ENCODE assay signal across 19 cellular contexts in genomic region chr2:41716497-41716896, GRCh38.
DNase-seq lines count a peak whose midpoint lies in the region; ATAC-seq and TF ChIP-seq lines count a peak whose summit lies in the region.
"Had no signal": no experiment of that assay in that cellular context is flagged by ENCODE, and none has a peak within 500 bp of the region (broad histone marks: within the 10 kb centered on the region; RNA-seq: fewer than 3 reads in every experiment).

No MANE protein-coding gene starts in this region.

- no peaks in the 10 kb centered on the region for H3K27me3 Mint-ChIP-seq in naive thymus-derived CD8-positive, alpha-beta T cell

- H3K36me3 ChIP-seq in thymus (ENCODE audit: control insufficient read depth, insufficient read depth) = no peaks in the 10 kb centered on the region

- peak overlapping the region in 1 of 10 donors; percentile 43 for H3K27ac Mint-ChIP-seq in naive thymus-derived CD8-positive, alpha-beta T cell

- H3K9me3 Mint-ChIP-seq in naive thymus-derived CD8-positive, alpha-beta T cell = no peaks in the 10 kb centered on the region
- H3K9me3 Mint-ChIP-seq: activated naive CD4-positive, alpha-beta T cell treated with anti-CD3 and anti-CD28 coated beads, Interleukin-2, amount 50 U/mL, for 72 hours; immature natural killer cell; naive thymus-derived CD4-positive, alpha-beta T cell had no signal

- H3K4me3 ChIP-seq in thymus (ENCODE audit: low read length) = no peak overlapping the region
- H3K4me3 ChIP-seq: lung, psoas muscle had no signal

- H3K4me1 ChIP-seq in thymus (ENCODE audit: control insufficient read depth, insufficient read depth, low read length) = no peaks in the 10 kb centered on the region
- H3K4me1 ChIP-seq: psoas muscle had no signal

- DNase-seq in NCI-H345 (lab: John Stamatoyannopoulos, UW) (peak; percentile 60), NCI-H345 treated with DMSO at 0.1 percent for 48 hours (lab: John Stamatoyannopoulos, UW; ENCODE audit: unreplicated experiment) (no peak), NCI-H2029 treated with DMSO at 0.1 percent for 48 hours (lab: John Stamatoyannopoulos, UW) (peak; percentile 66), RWPE1 (ENCODE audit: low spot score) (no peak), substantia nigra (lab: John Stamatoyannopoulos, UW) (no peak)
- no peak for DNase-seq in naive thymus-derived CD8-positive, alpha-beta T cell
- DNase-seq in activated CD4-positive, alpha-beta T cell treated with anti-CD3 and anti-CD28 coated beads for 4 hours = no peak
- DNase-seq: dorsolateral prefrontal cortex; immature natural killer cell; naive thymus-derived CD4-positive, alpha-beta T cell; NCI-H1092 treated with DMSO at 0.1 percent for 48 hours; psoas muscle; SK-N-SH; stimulated activated naive CD4-positive, alpha-beta T cell had no signal

- H3K9me3 ChIP-seq in thymus (ENCODE audit: control insufficient read depth) = no peaks in the 10 kb centered on the region
- H3K9me3 ChIP-seq: psoas muscle, SK-N-SH had no signal

- no peak for TF ChIP-seq CTCF in RWPE1 (conservative IDR thresholded peaks at IDR 0.05; ENCODE audit: low read depth)

- peaks cover 2 to 8% (median 5%) of the 10 kb centered on the region in 4 donors for H3K4me1 Mint-ChIP-seq in naive thymus-derived CD8-positive, alpha-beta T cell

- ATAC-seq in naive thymus-derived CD8-positive, alpha-beta T cell = no peak
- ATAC-seq: esophagus mucosa; naive thymus-derived CD4-positive, alpha-beta T cell; psoas muscle had no signal

- H3K27ac ChIP-seq in RWPE1 = peak overlapping the region; percentile 37
- peak overlapping the region; percentile 10 for H3K27ac ChIP-seq in thymus (ENCODE audit: low read depth)
- no peak overlapping the region for H3K27ac ChIP-seq in substantia nigra (ENCODE audit: low read depth, low read length, poor library complexity, severe bottlenecking)

- WGBS in thymus = 98% methylated on average over 5 of the region's 5 CpGs

- H3K27me3 ChIP-seq in thymus (ENCODE audit: control insufficient read depth, insufficient read depth) = no peaks in the 10 kb centered on the region
- H3K27me3 ChIP-seq: dorsolateral prefrontal cortex had no signal

- no peaks in the 10 kb centered on the region for H3K36me3 Mint-ChIP-seq in naive thymus-derived CD8-positive, alpha-beta T cell
- H3K36me3 Mint-ChIP-seq: activated naive CD4-positive, alpha-beta T cell treated with anti-CD3 and anti-CD28 coated beads, Interleukin-2, amount 50 U/mL, for 72 hours; CD14-positive monocyte; naive thymus-derived CD4-positive, alpha-beta T cell had no signal

- H3K4me3 Mint-ChIP-seq in naive thymus-derived CD8-positive, alpha-beta T cell = no peak overlapping the region

- CTCF ChIA-PET in RWPE1 (lab: Yijun Ruan, JAX) = no interaction called here

- POLR2A ChIA-PET in RWPE1 (lab: Yijun Ruan, JAX; ENCODE audit: low non-redundant PET) = no interaction called here
- POLR2A ChIA-PET in naive thymus-derived CD8-positive, alpha-beta T cell (lab: Charles Lee) = no interaction called here

Comparison
In these comparisons a context has a peak if more than half of its experiments do, and no peak if none do; other contexts are left out.
1. DNase-seq: peak in NCI-H345 (single experiment) and NCI-H2029 treated with DMSO at 0.1 percent for 48 hours (single experiment); none in NCI-H345 treated with DMSO at 0.1 percent for 48 hours (single experiment), RWPE1 (single experiment), substantia nigra (0 of 49), naive thymus-derived CD8-positive, alpha-beta T cell (0 of 10) and activated CD4-positive, alpha-beta T cell treated with anti-CD3 and anti-CD28 coated beads for 4 hours (0 of 2).